ENCODE assay signal across 16 cellular contexts in the genomic region with DNA sequence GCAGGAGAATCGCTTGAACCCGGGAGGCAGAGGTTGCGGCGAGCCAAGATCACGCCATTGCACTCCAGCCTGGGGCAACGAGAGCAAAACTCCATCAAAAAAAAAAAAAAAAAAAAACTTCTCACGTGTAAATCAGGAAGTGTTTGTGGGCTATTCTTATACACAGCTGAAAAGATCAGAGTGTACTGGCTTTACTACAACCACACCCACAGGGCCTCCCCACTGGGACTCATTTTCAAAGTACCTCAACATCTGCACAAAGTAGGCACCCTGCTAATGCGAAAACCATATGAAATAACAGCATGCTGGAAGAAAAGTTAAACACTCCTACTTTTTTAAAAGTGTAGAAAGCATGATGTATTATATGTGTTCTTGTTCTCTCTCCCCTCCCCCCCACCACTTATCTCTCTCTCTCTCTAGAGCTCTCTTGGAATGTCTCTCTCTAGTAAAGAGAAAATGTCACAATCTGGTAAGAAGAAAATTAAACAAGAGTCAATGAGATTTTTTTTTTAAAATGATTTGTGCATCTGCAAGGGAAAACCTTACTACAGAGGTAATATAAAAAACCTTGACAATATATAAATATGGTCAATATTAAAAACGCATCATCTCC. TPM values are rescaled to one million over a fixed set of nuclear protein-coding genes. Genes with fewer than 3 reads are reported as not detected.
DNase-seq lines count a peak whose midpoint lies in the region; ATAC-seq and TF ChIP-seq lines count a peak whose summit lies in the region.
"Had no signal": no experiment of that assay in that cellular context is flagged by ENCODE, and none has a peak within 500 bp of the region (broad histone marks: within the 10 kb centered on the region; RNA-seq: fewer than 3 reads in every experiment).

No MANE protein-coding gene starts in this region.

- H3K27ac ChIP-seq in CD4-positive, CD25-positive, alpha-beta regulatory T cell (ENCODE audit: insufficient read depth, low read length, poor library complexity, severe bottlenecking): no peak overlapping the region
- no peak overlapping the region for H3K27ac ChIP-seq in Peyer's patch
- peak overlapping the region; percentile 27 to 85 (median 72) for H3K27ac ChIP-seq in heart left ventricle
- peak overlapping the region; percentile 81 to 95 (median 91) for H3K27ac ChIP-seq in gastrocnemius medialis
- H3K27ac ChIP-seq in adrenal gland: no peak overlapping the region
- peak overlapping the region in 4 of 8 donors; percentile 22 to 52 (median 36) for H3K27ac ChIP-seq in spleen
- H3K27ac ChIP-seq: C4-2B, epithelial cell of prostate had no signal

- TF ChIP-seq CTCF in Peyer's patch (IDR thresholded peaks at IDR 0.05) (no peak), heart left ventricle (IDR thresholded peaks at IDR 0.05) (no peak), gastrocnemius medialis (IDR thresholded peaks at IDR 0.05 in 4 of 5, conservative IDR thresholded peaks at IDR 0.05 in 1 of 5) (no peak), nephron progenitor cell (IDR thresholded peaks at IDR 0.05) (no peak), adrenal gland (IDR thresholded peaks at IDR 0.05) (no peak), spleen (IDR thresholded peaks at IDR 0.05 in 8 of 11, conservative IDR thresholded peaks at IDR 0.05 in 3 of 11) (no peak)

- peaks cover 34% of the 10 kb centered on the region for H3K27me3 Mint-ChIP-seq in CD4-positive, CD25-positive, alpha-beta regulatory T cell
- H3K27me3 Mint-ChIP-seq in nephron progenitor cell (ENCODE audit: low read depth, poor library complexity): no peaks in the 10 kb centered on the region

- TF ChIP-seq POLR2A in Peyer's patch (IDR thresholded peaks at IDR 0.05): no peak
- no peak for TF ChIP-seq POLR2A in heart left ventricle (IDR thresholded peaks at IDR 0.05)
- no peak for TF ChIP-seq POLR2A in gastrocnemius medialis (IDR thresholded peaks at IDR 0.05)
- no peak for TF ChIP-seq POLR2A in adrenal gland (IDR thresholded peaks at IDR 0.05)
- TF ChIP-seq POLR2A in spleen (IDR thresholded peaks at IDR 0.05): no peak

- H3K4me1 ChIP-seq in CD4-positive, CD25-positive, alpha-beta regulatory T cell (ENCODE audit: control insufficient read depth, insufficient read depth, low read length, poor library complexity, severe bottlenecking): no peaks in the 10 kb centered on the region
- H3K4me1 ChIP-seq in Peyer's patch (peaks cover 0 to 15% (median 4%) of the 10 kb centered on the region in 4 donors), heart left ventricle (peaks cover 16 to 86% (median 62%) of the 10 kb centered on the region in 12 donors), gastrocnemius medialis (peaks cover 66 to 88% of the 10 kb centered on the region in 2 donors), adrenal gland (replicated peaks in 1 of 2) (peaks cover 6 to 21% of the 10 kb centered on the region in 2 donors), spleen (peaks cover 6 to 60% (median 31%) of the 10 kb centered on the region in 6 donors)

- no peak overlapping the region for H3K27ac Mint-ChIP-seq in CD4-positive, CD25-positive, alpha-beta regulatory T cell
- H3K27ac Mint-ChIP-seq in nephron progenitor cell: no peak overlapping the region

- intact Hi-C loops in heart left ventricle (cut with DNase I): no loop called here
- intact Hi-C loops in gastrocnemius medialis (cut with DNase I; ENCODE audit: low total_unique reads): no loop called here
- intact Hi-C loops in adrenal gland (cut with DNase I): no loop called here
- intact Hi-C loops in spleen (cut with DNase I; ENCODE audit: low total_unique reads): no loop called here

- ATAC-seq in CD4-positive, CD25-positive, alpha-beta regulatory T cell (ENCODE audit: low read depth in 2 of 2): no peak
- ATAC-seq in heart left ventricle (peak; percentile 91 to 97 (median 92)), gastrocnemius medialis (peak; percentile 88 to 95)

- in situ Hi-C loops in gastrocnemius medialis (cut with MboI; ENCODE audit: low sequenced_read_pairs in 4 of 4): no loop called here

- peaks cover 2% of the 10 kb centered on the region for H3K27me3 ChIP-seq in CD4-positive, CD25-positive, alpha-beta regulatory T cell (ENCODE audit: control insufficient read depth, insufficient read depth, low read length)
- H3K27me3 ChIP-seq in Peyer's patch (no peaks in the 10 kb centered on the region), heart left ventricle (no peaks in the 10 kb centered on the region), gastrocnemius medialis (no peaks in the 10 kb centered on the region), adrenal gland (no peaks in the 10 kb centered on the region), spleen (replicated peaks in 1 of 7) (peaks cover 0 to 16% (median 0%) of the 10 kb centered on the region in 7 donors)
- H3K27me3 ChIP-seq: uterus had no signal

- H3K36me3 Mint-ChIP-seq in CD4-positive, CD25-positive, alpha-beta regulatory T cell: no peaks in the 10 kb centered on the region
- no peaks in the 10 kb centered on the region for H3K36me3 Mint-ChIP-seq in nephron progenitor cell (ENCODE audit: low read depth)
- H3K36me3 Mint-ChIP-seq: IgD-negative memory B cell had no signal

- H3K36me3 ChIP-seq in CD4-positive, CD25-positive, alpha-beta regulatory T cell (ENCODE audit: control insufficient read depth, insufficient read depth, low read length): no peaks in the 10 kb centered on the region
- no peaks in the 10 kb centered on the region for H3K36me3 ChIP-seq in Peyer's patch
- H3K36me3 ChIP-seq in heart left ventricle: no peaks in the 10 kb centered on the region
- no peaks in the 10 kb centered on the region for H3K36me3 ChIP-seq in gastrocnemius medialis
- H3K36me3 ChIP-seq in adrenal gland (replicated peaks in 1 of 2): no peaks in the 10 kb centered on the region
- H3K36me3 ChIP-seq in spleen: no peaks in the 10 kb centered on the region
- H3K36me3 ChIP-seq: uterus had no signal

- H3K9me3 ChIP-seq in CD4-positive, CD25-positive, alpha-beta regulatory T cell (ENCODE audit: control insufficient read depth in 2 of 2, low read length in 2 of 2): no peaks in the 10 kb centered on the region
- no peaks in the 10 kb centered on the region for H3K9me3 ChIP-seq in Peyer's patch
- no peaks in the 10 kb centered on the region for H3K9me3 ChIP-seq in heart left ventricle
- no peaks in the 10 kb centered on the region for H3K9me3 ChIP-seq in gastrocnemius medialis
- H3K9me3 ChIP-seq in adrenal gland (replicated peaks in 1 of 3): no peaks in the 10 kb centered on the region
- H3K9me3 ChIP-seq in spleen: no peaks in the 10 kb centered on the region
- H3K9me3 ChIP-seq: uterus had no signal

- peaks cover 0 to 2% (median 0%) of the 10 kb centered on the region in 7 donors for H3K9me3 Mint-ChIP-seq in CD4-positive, CD25-positive, alpha-beta regulatory T cell
- H3K9me3 Mint-ChIP-seq in nephron progenitor cell: no peaks in the 10 kb centered on the region
- H3K9me3 Mint-ChIP-seq: IgD-negative memory B cell had no signal

- DNase-seq in CD4-positive, CD25-positive, alpha-beta regulatory T cell: peak in 2 of 3 donors; percentile 14 to 24
- DNase-seq in Peyer's patch: peak in 2 of 3 donors; percentile 33 to 76
- peak in 4 of 5 donors; percentile 59 to 83 (median 73) for DNase-seq in heart left ventricle
- peak; percentile 73 to 78 for DNase-seq in gastrocnemius medialis
- no peak for DNase-seq in nephron progenitor cell
- DNase-seq in adrenal gland: no peak
- no peak for DNase-seq in spleen
- no peak for DNase-seq in NCI-H1436 treated with DMSO at 0.1 percent for 48 hours (lab: John Stamatoyannopoulos, UW)
- DNase-seq: activated CD4-positive, alpha-beta T cell treated with anti-CD3 and anti-CD28 coated beads, Interleukin-2, amount 50 U/mL, for 48 hours; activated gamma-delta T cell treated with Interleukin-2 at 50 U/mL for 16 hours; NCI-H1417 treated with DMSO at 0.1 percent for 48 hours; occipital lobe had no signal

- H3K4me3 ChIP-seq in CD4-positive, CD25-positive, alpha-beta regulatory T cell (ENCODE audit: low read depth, low read length): no peak overlapping the region
- H3K4me3 ChIP-seq in Peyer's patch (no peak overlapping the region), heart left ventricle (no peak overlapping the region), gastrocnemius medialis (peak overlapping the region in 1 of 4 donors; percentile 11), adrenal gland (no peak overlapping the region), spleen (no peak overlapping the region)
- H3K4me3 ChIP-seq: uterus had no signal

- H3K4me1 Mint-ChIP-seq in CD4-positive, CD25-positive, alpha-beta regulatory T cell: no peaks in the 10 kb centered on the region
- H3K4me1 Mint-ChIP-seq in nephron progenitor cell: peaks cover 48% of the 10 kb centered on the region

- no peak overlapping the region for H3K4me3 Mint-ChIP-seq in CD4-positive, CD25-positive, alpha-beta regulatory T cell
- no peak overlapping the region for H3K4me3 Mint-ChIP-seq in nephron progenitor cell

- WGBS in heart left ventricle, 4 donors: 45 to 53% (median 48%) methylated on average over 9 of the region's 9 CpGs
- 68 to 75% (median 71%) methylated on average over 9 of the region's 9 CpGs for WGBS in adrenal gland, 4 donors
- WGBS in spleen, 5 donors: 65 to 71% (median 70%) methylated on average over 9 of the region's 9 CpGs

RNA-seq across cellular contexts. Expression of gene UACA, which starts 11.1 kb away (rescaled TPM):
- total RNA-seq in CD4-positive, CD25-positive, alpha-beta regulatory T cell: not detected
- under 1 TPM in 1 of 4 donors, not detected in 3; 0.47 TPM for polyA plus RNA-seq in CD4-positive, CD25-positive, alpha-beta regulatory T cell
- 10 to 100 TPM; 41.8 to 59.1 (median 46.9) TPM for total RNA-seq in Peyer's patch
- 10 to 100 TPM; 23.9 to 57.1 (median 51.2) TPM for total RNA-seq in heart left ventricle
- 10 to 100 TPM; 10.7 to 41.4 TPM for polyA plus RNA-seq in heart left ventricle
- 100 to 1,000 TPM; 101 to 192 (median 127) TPM for total RNA-seq in gastrocnemius medialis
- 10 to 100 TPM; 16.7 to 53.3 (median 34.5) TPM for total RNA-seq in adrenal gland
- 100 to 1,000 TPM in 1 of 3 donors, 10 to 100 TPM in 2; 27.3 to 186 (median 87.8) TPM for polyA plus RNA-seq in adrenal gland
- 100 to 1,000 TPM in 1 of 7 donors, 10 to 100 TPM in 6; 47.4 to 113 (median 85.3) TPM for total RNA-seq in spleen
- polyA plus RNA-seq in spleen: 10 to 100 TPM; 21.9 to 94.2 (median 62.9) TPM

Comparison
In these comparisons a context has a peak if more than half of its experiments do, and no peak if none do; other contexts are left out.
1. ATAC-seq: peak in heart left ventricle (4 of 4) and gastrocnemius medialis (2 of 2); none in CD4-positive, CD25-positive, alpha-beta regulatory T cell (0 of 2).
2. DNase-seq: peak in CD4-positive, CD25-positive, alpha-beta regulatory T cell (2 of 3), Peyer's patch (2 of 3), heart left ventricle (4 of 5) and gastrocnemius medialis (2 of 2); none in nephron progenitor cell (single experiment), adrenal gland (0 of 7), spleen (single experiment) and NCI-H1436 treated with DMSO at 0.1 percent for 48 hours (single experiment).
3. H3K27ac ChIP-seq: peak in heart left ventricle (12 of 12) and gastrocnemius medialis (4 of 4); none in CD4-positive, CD25-positive, alpha-beta regulatory T cell (single experiment), Peyer's patch (0 of 4) and adrenal gland (0 of 5).
4. RNA of gene UACA, which starts 11.1 kb away (total RNA-seq): 101 to 192 TPM in gastrocnemius medialis, 47.4 to 113 TPM in spleen, 23.9 to 57.1 TPM in heart left ventricle, 41.8 to 59.1 TPM in Peyer's patch and 16.7 to 53.3 TPM in adrenal gland; not detected in CD4-positive, CD25-positive, alpha-beta regulatory T cell (single experiment); every median in the first group is over 10 times any median in the second.